ENCODE assay signal across 1 cellular context in genomic region chr11:2691355-2691761, GRCh38.
TF ChIP-seq lines count a peak whose summit lies in the region.

No MANE protein-coding gene starts in this region.

TF ChIP-seq in GM23338, 12 proteins besides CTCF, POLR2A, EP300 and RAD21 (continued from another document):
- TF ChIP-seq ZNF462 (CRISPR knock-in tag; IDR thresholded peaks at IDR 0.05) (no peak), POLR2AphosphoS5 (IDR thresholded peaks at IDR 0.05; ENCODE audit: low read depth) (no peak), REST (IDR thresholded peaks at IDR 0.05; ENCODE audit: unreplicated experiment) (no peak), JUNB (IDR thresholded peaks at IDR 0.05; ENCODE audit: unreplicated experiment) (no peak), EZH2phosphoT487 (IDR thresholded peaks at IDR 0.05; ENCODE audit: unreplicated experiment) (no peak), STAT1 (IDR thresholded peaks at IDR 0.05; ENCODE audit: unreplicated experiment) (no peak), ETS1 (IDR thresholded peaks at IDR 0.05) (no peak), ZNF331 (CRISPR knock-in tag; IDR thresholded peaks at IDR 0.05; ENCODE audit: low read depth) (no peak), CREB1 (CRISPR knock-in tag; IDR thresholded peaks at IDR 0.05; ENCODE audit: low read depth) (no peak), EZH2 (IDR thresholded peaks at IDR 0.05; ENCODE audit: low read depth, unreplicated experiment) (no peak)
